Comparison of ENCODE assay signal across 8 cellular contexts in genomic region chr6:135497412-135498177, GRCh38. TPM values are rescaled to one million over a fixed set of nuclear protein-coding genes. Genes with fewer than 3 reads are reported as not detected.
DNase-seq lines count a peak whose midpoint lies in the region; ATAC-seq and TF ChIP-seq lines count a peak whose summit lies in the region.

AHI1 (minus strand) TSS chr6:135497740; CDS start chr6:135492237, 5,503 bp downstream.

- WGBS in esophagus squamous epithelium, 2 donors, result 0 to 3% methylated on average over 1 to 10 of the region's 85 CpGs

- H3K4me2 ChIP-seq in PC-9, result peak within 1 kb of the TSS; percentile 83

- TF ChIP-seq POLR2A in esophagus squamous epithelium (IDR thresholded peaks at IDR 0.05), result peak in 3 of 4 donors; percentile 69 to 89 (median 78)

- DNase-seq in DMS79 treated with DMSO at 0.1 percent for 48 hours (lab: John Stamatoyannopoulos, UW) (peak; percentile 75), PC-9 (peak; percentile 89 to 93), esophagus squamous epithelium (lab: John Stamatoyannopoulos, UW) (peak; percentile 62), myocyte (ENCODE audit: low read depth) (peak; percentile 95)
- DNase-seq in activated T-cell treated with anti-CD3 and anti-CD28 coated beads, Interleukin-2, amount 50 U/mL, for 24 hours, result peak; percentile 96
- DNase-seq in stimulated activated CD8-positive, alpha-beta memory T cell treated with anti-CD3 and anti-CD28 coated beads, Interleukin-7, amount 100 ng/mL, for 48 hours (ENCODE audit: extremely low read depth in 1 of 2, low read depth in 1 of 2), result peak; percentile 88 to 89

- peaks cover 13% of the 10 kb centered on the region; the same call in 1 of the 2 replicates for H3F3A ChIP-seq in PC-9 (ENCODE audit: insufficient read depth, low read depth)

- peak; percentile 93 for ATAC-seq in GM21619 (IDR thresholded peaks at IDR 0.05; ENCODE audit: unreplicated experiment)

- H3K27me3 ChIP-seq in PC-9 (ENCODE audit: insufficient read depth, low read depth), result no peaks in the 10 kb centered on the region
- H3K27me3 ChIP-seq in esophagus squamous epithelium, result no peaks in the 10 kb centered on the region

- H2AFZ ChIP-seq in PC-9, result peak within 1 kb of the TSS; percentile 97

- H3K4me1 Mint-ChIP-seq in IgD-negative memory B cell, result peaks cover 7 to 11% (median 8%) of the 10 kb centered on the region in 3 donors
- H3K4me1 Mint-ChIP-seq in activated T-cell treated with anti-CD3 and anti-CD28 coated beads, Interleukin-2, amount 50 U/mL, for 24 hours (ENCODE audit: low read depth), result peaks cover 19% of the 10 kb centered on the region

- H3K4me3 Mint-ChIP-seq in IgD-negative memory B cell, result peak within 1 kb of the TSS in 1 of 4 donors; percentile 75
- no peak within 1 kb of the TSS for H3K4me3 Mint-ChIP-seq in activated T-cell treated with anti-CD3 and anti-CD28 coated beads, Interleukin-2, amount 50 U/mL, for 24 hours

- TSS peak; percentile 49 for BruUV-seq in PC-9 (replicated peaks; lab: Mats Ljungman, UMichigan)

- H3K9me3 Mint-ChIP-seq in IgD-negative memory B cell, result no peaks in the 10 kb centered on the region
- H3K9me3 Mint-ChIP-seq in activated T-cell treated with anti-CD3 and anti-CD28 coated beads, Interleukin-2, amount 50 U/mL, for 24 hours, result no peaks in the 10 kb centered on the region

- no peaks in the 10 kb centered on the region for H4K20me1 ChIP-seq in PC-9 (ENCODE audit: insufficient read depth)

- no peak within 1 kb of the TSS for H3K27ac Mint-ChIP-seq in IgD-negative memory B cell
- no peak within 1 kb of the TSS for H3K27ac Mint-ChIP-seq in activated T-cell treated with anti-CD3 and anti-CD28 coated beads, Interleukin-2, amount 50 U/mL, for 24 hours

- no peaks in the 10 kb centered on the region for H3K9me2 ChIP-seq in PC-9 (ENCODE audit: insufficient read depth)

- peaks cover 11% of the 10 kb centered on the region for H3K36me3 Mint-ChIP-seq in IgD-negative memory B cell
- peaks cover 39% of the 10 kb centered on the region for H3K36me3 Mint-ChIP-seq in activated T-cell treated with anti-CD3 and anti-CD28 coated beads, Interleukin-2, amount 50 U/mL, for 24 hours (ENCODE audit: low read depth)

- POLR2A ChIA-PET in PC-9 (lab: Charles Lee; ENCODE audit: unreplicated experiment), result interaction anchor here (0.6 to 0.9 kb wide), 3 partner anchors 15 to 1110 kb away, joined by 4 to 7 read pairs (median 5); no protein-coding TSS in a partner anchor

- peak within 1 kb of the TSS; percentile 87 for H3K4me3 ChIP-seq in PC-9
- H3K4me3 ChIP-seq in esophagus squamous epithelium, result peak within 1 kb of the TSS; percentile 66 to 96 (median 79)

- peaks cover 36% of the 10 kb centered on the region for H3K79me2 ChIP-seq in PC-9 (ENCODE audit: low read depth)

- peaks cover 21% of the 10 kb centered on the region for H3K4me1 ChIP-seq in PC-9 (replicated peaks; ENCODE audit: insufficient read depth)
- peaks cover 0 to 24% (median 10%) of the 10 kb centered on the region in 3 donors for H3K4me1 ChIP-seq in esophagus squamous epithelium

- CTCF ChIA-PET in PC-9 (lab: Charles Lee), result no interaction called here

- H3K36me3 ChIP-seq in PC-9 (ENCODE audit: low read depth) (no peaks in the 10 kb centered on the region), esophagus squamous epithelium (peaks cover 0 to 11% (median 3%) of the 10 kb centered on the region in 3 donors)

- peak; percentile 3; the same call in 1 of the 2 replicates for TF ChIP-seq CTCF in PC-9 (conservative IDR thresholded peaks at IDR 0.05)
- peak in 3 of 6 experiments; percentile 9 to 49 (median 14) for TF ChIP-seq CTCF in esophagus squamous epithelium (IDR thresholded peaks at IDR 0.05)

- peak within 1 kb of the TSS; percentile 92 for H3K27ac ChIP-seq in PC-9
- H3K27ac ChIP-seq in esophagus squamous epithelium, result peak within 1 kb of the TSS; percentile 93 to 97 (median 96)

- H3K27me3 Mint-ChIP-seq in IgD-negative memory B cell, result no peaks in the 10 kb centered on the region
- no peaks in the 10 kb centered on the region for H3K27me3 Mint-ChIP-seq in activated T-cell treated with anti-CD3 and anti-CD28 coated beads, Interleukin-2, amount 50 U/mL, for 24 hours

- H3K9me3 ChIP-seq in PC-9 (ENCODE audit: insufficient read depth, low read depth), result no peaks in the 10 kb centered on the region
- H3K9me3 ChIP-seq in esophagus squamous epithelium, result no peaks in the 10 kb centered on the region

- intact Hi-C loops in PC-9 (cut with micrococcal nuclease; ENCODE audit: unreplicated experiment) (no loop called here), esophagus squamous epithelium (cut with DNase I) (no loop called here)

RNA-seq across cellular contexts. Expression of gene AHI1, which starts in this region (rescaled TPM):
- polyA plus RNA-seq in IgD-negative memory B cell, result 10.4 TPM
- 19.8 and 19.9 TPM in 2 replicates for total RNA-seq in PC-9 (2021)
- 10 to 100 TPM in 2 of 4 donors, 1 to 10 TPM in 2; 4.5 to 24.2 (median 7.6) TPM for total RNA-seq in esophagus squamous epithelium
- total RNA-seq in myocyte, result 25.2 and 40.0 TPM in 2 replicates
- polyA plus RNA-seq in myocyte (2012), result 12.7 TPM

Comparison
In these comparisons a context has a peak if more than half of its experiments do, and no peak if none do; other contexts are left out.
1. Peak in every context shown above with its lines: DNase-seq, ATAC-seq, H3K4me3 ChIP-seq and H3K27ac ChIP-seq.